In the genomic region with DNA sequence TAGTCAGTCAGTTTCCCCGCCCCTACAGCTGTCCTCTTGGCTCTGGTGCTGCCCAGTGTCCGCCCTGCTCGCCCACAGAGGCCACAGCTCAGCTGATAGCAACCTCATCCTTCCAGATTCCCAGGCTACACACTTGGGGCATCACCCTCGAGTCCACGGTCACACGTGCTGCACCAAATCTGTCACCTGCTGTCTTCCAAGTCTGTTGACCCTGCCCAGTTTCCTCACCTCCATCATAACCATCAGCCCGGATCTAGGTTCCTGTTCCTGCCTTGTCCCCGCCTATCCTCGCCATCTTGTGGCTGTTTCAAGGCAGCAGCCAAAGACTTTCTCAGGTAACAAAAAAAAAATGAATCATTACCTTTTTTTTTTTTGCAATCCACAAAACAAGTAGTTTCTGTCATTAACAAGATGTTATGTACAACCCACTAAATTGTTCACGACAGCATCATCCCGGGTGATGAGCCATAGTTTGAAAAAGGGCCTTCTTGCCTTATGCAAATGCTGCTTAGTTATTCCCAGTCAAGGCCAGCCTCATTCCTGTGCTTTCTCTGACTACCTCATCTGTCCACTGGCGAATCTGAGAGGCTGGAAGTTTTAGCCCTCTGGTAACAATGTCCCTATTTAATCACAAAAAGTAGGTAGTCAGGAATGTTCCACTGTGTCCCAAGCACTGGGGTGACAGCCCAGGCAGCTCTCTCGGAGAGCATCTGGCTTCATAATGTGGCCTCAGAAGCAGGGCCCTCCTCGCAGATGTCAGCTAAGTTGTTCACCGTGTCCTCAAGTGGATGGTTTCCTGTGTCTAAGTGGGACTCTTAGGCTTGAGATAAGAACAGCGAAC, we compare ENCODE assay signal across 1 cellular context.
TF ChIP-seq lines count a peak whose summit lies in the region.

No MANE protein-coding gene starts in this region.

TF ChIP-seq in HCT116, 20 proteins besides CTCF, POLR2A, EP300 and RAD21:
- TF ChIP-seq, protein P1, sequence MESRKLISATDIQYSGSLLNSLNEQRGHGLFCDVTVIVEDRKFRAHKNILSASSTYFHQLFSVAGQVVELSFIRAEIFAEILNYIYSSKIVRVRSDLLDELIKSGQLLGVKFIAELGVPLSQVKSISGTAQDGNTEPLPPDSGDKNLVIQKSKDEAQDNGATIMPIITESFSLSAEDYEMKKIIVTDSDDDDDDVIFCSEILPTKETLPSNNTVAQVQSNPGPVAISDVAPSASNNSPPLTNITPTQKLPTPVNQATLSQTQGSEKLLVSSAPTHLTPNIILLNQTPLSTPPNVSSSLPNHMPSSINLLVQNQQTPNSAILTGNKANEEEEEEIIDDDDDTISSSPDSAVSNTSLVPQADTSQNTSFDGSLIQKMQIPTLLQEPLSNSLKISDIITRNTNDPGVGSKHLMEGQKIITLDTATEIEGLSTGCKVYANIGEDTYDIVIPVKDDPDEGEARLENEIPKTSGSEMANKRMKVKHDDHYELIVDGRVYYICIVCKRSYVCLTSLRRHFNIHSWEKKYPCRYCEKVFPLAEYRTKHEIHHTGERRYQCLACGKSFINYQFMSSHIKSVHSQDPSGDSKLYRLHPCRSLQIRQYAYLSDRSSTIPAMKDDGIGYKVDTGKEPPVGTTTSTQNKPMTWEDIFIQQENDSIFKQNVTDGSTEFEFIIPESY (IDR thresholded peaks at IDR 0.05; ENCODE audit: extremely low read depth, insufficient replicate concordance, low read length): no peak
- TF ChIP-seq SP1 (IDR thresholded peaks at IDR 0.05; ENCODE audit: low read depth) (no peak), SIN3A (IDR thresholded peaks at IDR 0.05; ENCODE audit: low read depth) (no peak), YY1 (IDR thresholded peaks at IDR 0.05; ENCODE audit: extremely low read depth, insufficient replicate concordance, low read depth, low read length) (no peak), ZFX (IDR thresholded peaks at IDR 0.05) (no peak), EZH2 (IDR thresholded peaks at IDR 0.05) (no peak)
- TF ChIP-seq, protein P2, sequence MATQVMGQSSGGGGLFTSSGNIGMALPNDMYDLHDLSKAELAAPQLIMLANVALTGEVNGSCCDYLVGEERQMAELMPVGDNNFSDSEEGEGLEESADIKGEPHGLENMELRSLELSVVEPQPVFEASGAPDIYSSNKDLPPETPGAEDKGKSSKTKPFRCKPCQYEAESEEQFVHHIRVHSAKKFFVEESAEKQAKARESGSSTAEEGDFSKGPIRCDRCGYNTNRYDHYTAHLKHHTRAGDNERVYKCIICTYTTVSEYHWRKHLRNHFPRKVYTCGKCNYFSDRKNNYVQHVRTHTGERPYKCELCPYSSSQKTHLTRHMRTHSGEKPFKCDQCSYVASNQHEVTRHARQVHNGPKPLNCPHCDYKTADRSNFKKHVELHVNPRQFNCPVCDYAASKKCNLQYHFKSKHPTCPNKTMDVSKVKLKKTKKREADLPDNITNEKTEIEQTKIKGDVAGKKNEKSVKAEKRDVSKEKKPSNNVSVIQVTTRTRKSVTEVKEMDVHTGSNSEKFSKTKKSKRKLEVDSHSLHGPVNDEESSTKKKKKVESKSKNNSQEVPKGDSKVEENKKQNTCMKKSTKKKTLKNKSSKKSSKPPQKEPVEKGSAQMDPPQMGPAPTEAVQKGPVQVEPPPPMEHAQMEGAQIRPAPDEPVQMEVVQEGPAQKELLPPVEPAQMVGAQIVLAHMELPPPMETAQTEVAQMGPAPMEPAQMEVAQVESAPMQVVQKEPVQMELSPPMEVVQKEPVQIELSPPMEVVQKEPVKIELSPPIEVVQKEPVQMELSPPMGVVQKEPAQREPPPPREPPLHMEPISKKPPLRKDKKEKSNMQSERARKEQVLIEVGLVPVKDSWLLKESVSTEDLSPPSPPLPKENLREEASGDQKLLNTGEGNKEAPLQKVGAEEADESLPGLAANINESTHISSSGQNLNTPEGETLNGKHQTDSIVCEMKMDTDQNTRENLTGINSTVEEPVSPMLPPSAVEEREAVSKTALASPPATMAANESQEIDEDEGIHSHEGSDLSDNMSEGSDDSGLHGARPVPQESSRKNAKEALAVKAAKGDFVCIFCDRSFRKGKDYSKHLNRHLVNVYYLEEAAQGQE (IDR thresholded peaks at IDR 0.05; ENCODE audit: low read depth): no peak
- TF ChIP-seq, protein P3, sequence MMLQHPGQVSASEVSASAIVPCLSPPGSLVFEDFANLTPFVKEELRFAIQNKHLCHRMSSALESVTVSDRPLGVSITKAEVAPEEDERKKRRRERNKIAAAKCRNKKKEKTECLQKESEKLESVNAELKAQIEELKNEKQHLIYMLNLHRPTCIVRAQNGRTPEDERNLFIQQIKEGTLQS (IDR thresholded peaks at IDR 0.05): no peak
- TF ChIP-seq, protein P4, sequence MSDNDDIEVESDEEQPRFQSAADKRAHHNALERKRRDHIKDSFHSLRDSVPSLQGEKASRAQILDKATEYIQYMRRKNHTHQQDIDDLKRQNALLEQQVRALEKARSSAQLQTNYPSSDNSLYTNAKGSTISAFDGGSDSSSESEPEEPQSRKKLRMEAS (IDR thresholded peaks at IDR 0.05): no peak
